Comparison of ENCODE assay signal across 17 cellular contexts in genomic region chr18:44945847-44946490, GRCh38.
DNase-seq lines count a peak whose midpoint lies in the region; ATAC-seq and TF ChIP-seq lines count a peak whose summit lies in the region.
"Had no signal": no experiment of that assay in that cellular context is flagged by ENCODE, and none has a peak within 500 bp of the region (broad histone marks: within the 10 kb centered on the region; RNA-seq: fewer than 3 reads in every experiment).

No MANE protein-coding gene starts in this region.

- H3K36me3 ChIP-seq in GM23338 (ENCODE audit: insufficient read depth) (no peaks in the 10 kb centered on the region), neural cell (ENCODE audit: insufficient read depth, low read length) (no peaks in the 10 kb centered on the region), vagina (peaks cover 0 to 8% of the 10 kb centered on the region in 2 donors)

- H3K27me3 ChIP-seq in GM23338 (ENCODE audit: insufficient read depth), result no peaks in the 10 kb centered on the region
- no peaks in the 10 kb centered on the region for H3K27me3 ChIP-seq in neural cell (ENCODE audit: insufficient read depth, low read depth, low read length)
- H3K27me3 ChIP-seq in vagina, result no peaks in the 10 kb centered on the region
- H3K27me3 ChIP-seq: upper lobe of left lung had no signal

- no peak overlapping the region for H3K4me3 Mint-ChIP-seq in GM23338
- H3K4me3 Mint-ChIP-seq: activated naive CD8-positive, alpha-beta T cell treated with anti-CD3 and anti-CD28 coated beads, Interleukin-2, amount 10 ng/mL, durations not matched to agents 7 days and 5 days; T-helper 1 cell treated with Interleukin-12 subunit alpha and Interleukin-12 subunit beta and Interleukin-4 antibody, amounts not matched to agents 30 μg/mL and 1 μg/mL, for 36 hours had no signal

- H3F3A ChIP-seq in GM23338 (replicated peaks; ENCODE audit: low read depth) (no peaks in the 10 kb centered on the region), neural cell (ENCODE audit: insufficient read depth, low read length, poor library complexity, severe bottlenecking) (peaks cover 5% of the 10 kb centered on the region)

- TF ChIP-seq CTCF in GM23338 (conservative IDR thresholded peaks at IDR 0.05; ENCODE audit: low read depth in 2 of 2) (no peak), neural cell (IDR thresholded peaks at IDR 0.05; ENCODE audit: poor library complexity, severe bottlenecking) (peak; percentile 20), vagina (IDR thresholded peaks at IDR 0.05) (no peak)

- H3K27me3 Mint-ChIP-seq in GM23338 (ENCODE audit: insufficient read depth, low read depth, poor library complexity), result peaks cover 12% of the 10 kb centered on the region

- no peak overlapping the region for H2AFZ ChIP-seq in GM23338
- H2AFZ ChIP-seq in neural cell (ENCODE audit: low read depth, low read length), result no peak overlapping the region
- H2AFZ ChIP-seq: GM23248 had no signal

- H3K4me2 ChIP-seq in GM23338 (no peak overlapping the region), neural cell (ENCODE audit: low read length) (no peak overlapping the region)

- H3K9ac ChIP-seq in neural cell (ENCODE audit: low read length), result peak overlapping the region; percentile 38
- H3K9ac ChIP-seq: GM23248 had no signal

- H3K9me3 ChIP-seq in neural cell (ENCODE audit: low read length), result no peaks in the 10 kb centered on the region
- H3K9me3 ChIP-seq in vagina, result no peaks in the 10 kb centered on the region
- H3K9me3 ChIP-seq: upper lobe of left lung had no signal

- H3K9me3 Mint-ChIP-seq in GM23338, result no peaks in the 10 kb centered on the region
- H3K9me3 Mint-ChIP-seq: T-helper 1 cell treated with Interleukin-12 subunit alpha and Interleukin-12 subunit beta and Interleukin-4 antibody, amounts not matched to agents 30 μg/mL and 1 μg/mL, for 36 hours had no signal

- ATAC-seq in GM23338, result peak; percentile 77
- ATAC-seq in GM21737 (IDR thresholded peaks at IDR 0.05; ENCODE audit: unreplicated experiment), result no peak

- peak; percentile 5 for TF ChIP-seq RAD21 in neural cell (conservative IDR thresholded peaks at IDR 0.05)

- H3K4me1 ChIP-seq in GM23338 (ENCODE audit: insufficient read depth), result peaks cover 28% of the 10 kb centered on the region
- H3K4me1 ChIP-seq in vagina, result peaks cover 23% of the 10 kb centered on the region

- H3K79me2 ChIP-seq in GM23338 (replicated peaks; ENCODE audit: insufficient read depth) (no peaks in the 10 kb centered on the region), neural cell (replicated peaks; ENCODE audit: insufficient read depth, low read length) (peaks cover 43% of the 10 kb centered on the region)

- peaks cover 5% of the 10 kb centered on the region; the same call in 1 of the 2 replicates for H3K9me2 ChIP-seq in GM23338 (ENCODE audit: insufficient read depth)
- H3K9me2 ChIP-seq in neural cell (ENCODE audit: insufficient read depth, low read length), result no peaks in the 10 kb centered on the region

- intact Hi-C loops in vagina (cut with DNase I), result no loop called here

- H3K27ac Mint-ChIP-seq in GM23338, result no peak overlapping the region
- H3K27ac Mint-ChIP-seq: activated naive CD8-positive, alpha-beta T cell treated with anti-CD3 and anti-CD28 coated beads, Interleukin-2, amount 10 ng/mL, durations not matched to agents 7 days and 5 days; T-helper 1 cell treated with Interleukin-12 subunit alpha and Interleukin-12 subunit beta and Interleukin-4 antibody, amounts not matched to agents 30 μg/mL and 1 μg/mL, for 36 hours had no signal

- H3K4me3 ChIP-seq in GM23338 (no peak overlapping the region), neural cell (ENCODE audit: low read length) (peak overlapping the region; percentile 30), vagina (no peak overlapping the region)
- H3K4me3 ChIP-seq: GM23248, upper lobe of left lung had no signal

- no peak overlapping the region for H3K27ac ChIP-seq in GM23338 (ENCODE audit: low read depth)
- peak overlapping the region; percentile 79 for H3K27ac ChIP-seq in neural cell (ENCODE audit: low read length)
- no peak overlapping the region for H3K27ac ChIP-seq in vagina
- H3K27ac ChIP-seq: C4-2B, GM23248, upper lobe of left lung had no signal

- peaks cover 28% of the 10 kb centered on the region for H3K4me1 Mint-ChIP-seq in GM23338
- H3K4me1 Mint-ChIP-seq: activated naive CD8-positive, alpha-beta T cell treated with anti-CD3 and anti-CD28 coated beads, Interleukin-2, amount 10 ng/mL, durations not matched to agents 7 days and 5 days had no signal

- no peak for DNase-seq in GM23338 (ENCODE audit: low spot score)
- peak; percentile 91 for DNase-seq in NCI-H146 treated with DMSO at 0.1 percent for 48 hours (lab: John Stamatoyannopoulos, UW; ENCODE audit: unreplicated experiment)
- DNase-seq in SK-N-DZ (ENCODE audit: low spot score), result peak; percentile 54
- DNase-seq in COLO829 (ENCODE audit: low spot score), result no peak
- DNase-seq in vagina (ENCODE audit: extremely low spot score in 2 of 2), result no peak
- DNase-seq: activated naive CD8-positive, alpha-beta T cell treated with anti-CD3 and anti-CD28 coated beads, Interleukin-2, amount 10 ng/mL, durations not matched to agents 7 days and 5 days; cerebellar nuclear complex; GF-D8; GM23248; KG1; NCI-H446 treated with DMSO at 0.1 percent for 48 hours; RPMI8226; upper lobe of left lung had no signal

- H4K20me1 ChIP-seq in GM23338 (replicated peaks; ENCODE audit: insufficient read depth), result no peaks in the 10 kb centered on the region
- H4K20me1 ChIP-seq in neural cell (ENCODE audit: insufficient read depth), result no peaks in the 10 kb centered on the region

- TF ChIP-seq EP300 in neural cell (conservative IDR thresholded peaks at IDR 0.05; ENCODE audit: poor library complexity, severe bottlenecking), result peak; percentile 97

- peaks cover 14% of the 10 kb centered on the region for H3K36me3 Mint-ChIP-seq in GM23338 (ENCODE audit: low read depth)
- H3K36me3 Mint-ChIP-seq: activated naive CD8-positive, alpha-beta T cell treated with anti-CD3 and anti-CD28 coated beads, Interleukin-2, amount 10 ng/mL, durations not matched to agents 7 days and 5 days had no signal

- TF ChIP-seq POLR2A in vagina (IDR thresholded peaks at IDR 0.05), result no peak

TF ChIP-seq in GM23338, 12 proteins besides CTCF, POLR2A, EP300 and RAD21 (continues in another document):
- TF ChIP-seq NANOG (IDR thresholded peaks at IDR 0.05; ENCODE audit: borderline replicate concordance), result no peak
- TF ChIP-seq ETS1 (IDR thresholded peaks at IDR 0.05), result no peak

TF ChIP-seq in neural cell, 6 proteins besides CTCF, POLR2A, EP300 and RAD21:
- TF ChIP-seq EZH2 (IDR thresholded peaks at IDR 0.05; ENCODE audit: borderline replicate concordance, insufficient read depth, low read length, poor library complexity, severe bottlenecking) (no peak), POLR2AphosphoS5 (IDR thresholded peaks at IDR 0.05) (peak; percentile 92), REST (IDR thresholded peaks at IDR 0.05; ENCODE audit: borderline replicate concordance) (peak; percentile 24), MXI1 (conservative IDR thresholded peaks at IDR 0.05; ENCODE audit: poor library complexity, severe bottlenecking) (no peak)
TF ChIP-seq in neural cell: peak in this region for 2.

Comparison
In these comparisons a context has a peak if more than half of its experiments do, and no peak if none do; other contexts are left out.
1. DNase-seq: peak in NCI-H146 treated with DMSO at 0.1 percent for 48 hours (single experiment) and SK-N-DZ (single experiment); none in GM23338 (single experiment), COLO829 (single experiment) and vagina (0 of 2).